ENCODE assay signal across 8 cellular contexts in genomic region chr14:76050250-76050649, GRCh38.
"Had no signal": no experiment of that assay in that cellular context is flagged by ENCODE, and none has a peak within 500 bp of the region (broad histone marks: within the 10 kb centered on the region; RNA-seq: fewer than 3 reads in every experiment).

No MANE protein-coding gene starts in this region.

- H3K36me3 ChIP-seq: SJSA1 had no signal

- H3K9me3 ChIP-seq: SJSA1, SK-N-SH had no signal

- H3K4me1 ChIP-seq: SJSA1 had no signal

- H3K27ac ChIP-seq: PC-9, RWPE1, SJSA1 had no signal

- DNase-seq: NCI-H187 treated with DMSO at 0.1 percent for 48 hours, NCI-H2029, NCI-H510A had no signal

- FAIRE-seq: RCC 7860 had no signal

- H3K4me3 ChIP-seq: PC-9, SJSA1 had no signal

- H3K27me3 ChIP-seq: SJSA1 had no signal
